Comparison of ENCODE assay signal across 8 cellular contexts in genomic region chr12:96985515-96986362, GRCh38.
A peak's percentile ranks its signal among the peaks of the same experiment; 100 is the strongest.
DNase-seq lines count a peak whose midpoint lies in the region; ATAC-seq and TF ChIP-seq lines count a peak whose summit lies in the region.

No MANE protein-coding gene starts in this region.

- DNase-seq in GM19240 (ENCODE audit: insufficient read length, low spot score) (peak; percentile 25), T-helper 1 cell (peak in 4 of 5 donors; percentile 1 to 34 (median 26)), astrocyte of the spinal cord (ENCODE audit: low read depth, low spot score) (no peak), kidney glomerular epithelial cell (lab: John Stamatoyannopoulos, UW) (peak; percentile 43), occipital lobe (lab: John Stamatoyannopoulos, UW) (no peak)
- peak; percentile 27 for DNase-seq in stimulated activated CD4-positive, alpha-beta T cell treated with anti-CD3 and anti-CD28 coated beads, Interleukin-4, amount 100 ng/mL, for 24 hours

- H3K4me3 ChIP-seq in astrocyte of the spinal cord (ENCODE audit: low read depth, low read length), result peak overlapping the region; percentile 43

- H3K27ac ChIP-seq in C4-2B, result no peak overlapping the region

- TF ChIP-seq CTCF in C4-2B (conservative IDR thresholded peaks at IDR 0.05) (peak; percentile 96), astrocyte of the spinal cord (IDR thresholded peaks at IDR 0.05; ENCODE audit: low read depth, low read length) (peak; percentile 69)

- in situ Hi-C loops in astrocyte of the spinal cord (cut with HindIII; ENCODE audit: low sequenced_read_pairs), result no loop called here

- peak; percentile 85 for ATAC-seq in HG03342 (IDR thresholded peaks at IDR 0.05; ENCODE audit: unreplicated experiment)

Comparison
In these comparisons a context has a peak if more than half of its experiments do, and no peak if none do; other contexts are left out.
1. DNase-seq: peak in GM19240 (single experiment), T-helper 1 cell (4 of 5), kidney glomerular epithelial cell (single experiment) and stimulated activated CD4-positive, alpha-beta T cell treated with anti-CD3 and anti-CD28 coated beads, Interleukin-4, amount 100 ng/mL, for 24 hours (single experiment); none in astrocyte of the spinal cord (single experiment) and occipital lobe (single experiment).